Comparison of ENCODE assay signal across 9 cellular contexts in genomic region chr2:65108778-65109177, GRCh38.
"Had no signal": no experiment of that assay in that cellular context is flagged by ENCODE, and none has a peak within 500 bp of the region (broad histone marks: within the 10 kb centered on the region; RNA-seq: fewer than 3 reads in every experiment).

No MANE protein-coding gene starts in this region.

- H3K9me3 ChIP-seq: HAP-1 had no signal

- H3K9ac ChIP-seq: KMS-11 had no signal

- ATAC-seq: HCT116 had no signal

- H3K4me2 ChIP-seq: KMS-11 had no signal

- DNase-seq: GOT3, H7, HFFc6, IMR-90, KBM-7 had no signal

- H3K27ac ChIP-seq: HL-60, KMS-11 had no signal

- H3K4me3 ChIP-seq: HAP-1 had no signal
